30 cellular contexts compared by ENCODE assay signal in the genomic region with DNA sequence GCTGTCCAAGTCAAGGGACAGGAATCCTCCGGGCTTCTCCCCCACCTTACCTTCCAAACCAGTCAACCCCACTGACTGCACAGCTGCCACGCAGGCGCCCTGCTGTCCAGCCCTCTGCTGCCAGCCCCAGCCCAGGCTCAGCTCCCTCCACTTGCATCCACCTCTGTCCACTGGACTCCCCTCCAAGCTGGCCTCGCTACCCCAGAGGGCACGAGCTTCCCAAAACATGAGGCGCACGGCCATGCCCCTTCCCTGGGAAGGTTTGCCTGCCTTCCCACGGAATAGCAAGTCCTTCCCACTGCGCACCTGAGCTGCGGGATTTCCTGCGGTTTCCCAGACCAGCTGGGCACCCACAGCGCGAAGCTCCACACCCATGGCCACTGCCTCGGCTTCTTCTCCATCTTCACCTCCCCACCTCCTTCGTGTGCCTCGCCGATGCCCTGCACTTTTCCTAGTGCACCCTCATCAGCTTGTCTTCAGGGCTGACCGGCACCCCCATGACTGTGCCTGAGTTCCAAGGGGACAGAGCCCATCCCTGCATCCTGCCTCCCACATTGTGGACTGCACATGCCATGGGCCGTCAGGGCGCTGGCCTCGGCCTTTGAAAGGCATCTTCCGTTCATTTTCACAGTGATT. TPM values are rescaled to one million over a fixed set of nuclear protein-coding genes. Genes with fewer than 3 reads are reported as not detected.
DNase-seq lines count a peak whose midpoint lies in the region; ATAC-seq, FAIRE-seq and TF ChIP-seq lines count a peak whose summit lies in the region.
"Had no signal": no experiment of that assay in that cellular context is flagged by ENCODE, and none has a peak within 500 bp of the region (broad histone marks: within the 10 kb centered on the region; RNA-seq: fewer than 3 reads in every experiment).

No MANE protein-coding gene starts in this region.

- in situ Hi-C loops in HepG2 (cut with HindIII; ENCODE audit: extremely low pct_ligation_motif_present, low pct_unique_long_range_greater_than_20kb), result no loop called here

- H3K36me3 ChIP-seq in DND-41 (ENCODE audit: insufficient read depth, low read length) (no peaks in the 10 kb centered on the region), Loucy (ENCODE audit: insufficient read depth, low read length) (no peaks in the 10 kb centered on the region), HepG2 (replicated peaks in 1 of 2; ENCODE audit: control insufficient read depth in 1 of 2, insufficient read depth in 2 of 2, low read length in 2 of 2) (no peaks in the 10 kb centered on the region), MG63 (no peaks in the 10 kb centered on the region)
- H3K36me3 ChIP-seq: breast epithelium, gastrocnemius medialis, prostate gland, sigmoid colon, tibial artery had no signal

- H3K4me3 ChIP-seq in DND-41 (ENCODE audit: low read depth in 1 of 2, low read length in 2 of 2) (no peak overlapping the region), Loucy (ENCODE audit: low read length, poor library complexity, severe bottlenecking) (peak overlapping the region; percentile 56), HepG2 (replicated peaks in 1 of 3; ENCODE audit: insufficient read depth in 1 of 3, low read depth in 2 of 3, low read length in 3 of 3) (no peak overlapping the region), MG63 (no peak overlapping the region)
- H3K4me3 ChIP-seq: breast epithelium, gastrocnemius medialis, prostate gland, sigmoid colon, tibial artery had no signal

- no peak for TF ChIP-seq EP300 in HepG2 (IDR thresholded peaks at IDR 0.05; ENCODE audit: low read depth in 2 of 2, low read length in 2 of 2)
- TF ChIP-seq EP300 in HepG2 (CRISPR knock-in tag; IDR thresholded peaks at IDR 0.05; ENCODE audit: borderline replicate concordance), result no peak

- H3K27ac ChIP-seq in DND-41 (ENCODE audit: low read length) (peak overlapping the region; percentile 94; the same call in 1 of the 2 replicates), HepG2 (ENCODE audit: extremely low read length, insufficient read depth, low read length) (no peak overlapping the region)
- H3K27ac ChIP-seq: breast epithelium, C4-2B, gastrocnemius medialis, prostate gland, sigmoid colon, tibial artery had no signal

- no peaks in the 10 kb centered on the region for H3K27me3 ChIP-seq in DND-41 (ENCODE audit: insufficient read depth, low read length, poor library complexity)
- no peaks in the 10 kb centered on the region for H3K27me3 ChIP-seq in Loucy (ENCODE audit: insufficient read depth, low read length, poor library complexity, severe bottlenecking)
- peaks cover 0 to 72% of the 10 kb centered on the region in 2 experiments; a peak in 4 of 5 replicates for H3K27me3 ChIP-seq in HepG2 (ENCODE audit: control insufficient read depth in 1 of 2, insufficient read depth in 2 of 2, low read length in 2 of 2)
- peaks cover 19% of the 10 kb centered on the region for H3K27me3 ChIP-seq in MG63

- H3K9me2 ChIP-seq in Loucy (replicated peaks; ENCODE audit: low read depth, low read length), result no peaks in the 10 kb centered on the region

- POLR2A ChIA-PET in HepG2 (lab: Yijun Ruan, JAX), result no interaction called here

- TF ChIP-seq POLR2A in HepG2 (IDR thresholded peaks at IDR 0.05; ENCODE audit: insufficient read depth in 1 of 2, low read depth in 2 of 2, low read length in 2 of 2), result no peak

- H3K4me2 ChIP-seq in DND-41 (ENCODE audit: insufficient read depth, low read length), result no peak overlapping the region
- peak overlapping the region; percentile 78 for H3K4me2 ChIP-seq in Loucy (ENCODE audit: low read depth, low read length, poor library complexity, severe bottlenecking)
- H3K4me2 ChIP-seq in HepG2 (ENCODE audit: low read depth, low read length), result no peak overlapping the region

- intact Hi-C loops in HepG2 (cut with micrococcal nuclease; ENCODE audit: unreplicated experiment), result no loop called here
- intact Hi-C loops in sciatic nerve (cut with DNase I), result no loop called here

- no TSS peak for BruUV-seq in HepG2 (replicated peaks; lab: Mats Ljungman, UMichigan)

- H4K20me1 ChIP-seq in DND-41 (ENCODE audit: insufficient read depth, low read length) (no peaks in the 10 kb centered on the region), Loucy (ENCODE audit: insufficient read depth, low read length, poor library complexity, severe bottlenecking) (no peaks in the 10 kb centered on the region), HepG2 (ENCODE audit: insufficient read depth, low read length) (no peaks in the 10 kb centered on the region)

- TF ChIP-seq RAD21 in HepG2 (CRISPR knock-in tag; IDR thresholded peaks at IDR 0.05), result no peak

- peaks cover 19% of the 10 kb centered on the region for H3K9me3 ChIP-seq in DND-41 (ENCODE audit: insufficient read depth, low read length, severe bottlenecking)
- H3K9me3 ChIP-seq in Loucy (ENCODE audit: insufficient read depth, low read depth, low read length), result peaks cover 6% of the 10 kb centered on the region; the same call in 1 of the 2 replicates
- peaks cover 13% of the 10 kb centered on the region for H3K9me3 ChIP-seq in HepG2 (ENCODE audit: low read length)
- peaks cover 19% of the 10 kb centered on the region for H3K9me3 ChIP-seq in MG63
- H3K9me3 ChIP-seq: prostate gland had no signal

- TF ChIP-seq CTCF in DND-41 (IDR thresholded peaks at IDR 0.05; ENCODE audit: borderline replicate concordance, extremely low read depth, low read length, poor library complexity, severe bottlenecking) (no peak), Loucy (conservative IDR thresholded peaks at IDR 0.05; ENCODE audit: low read length) (no peak), HepG2 (CRISPR knock-in tag; IDR thresholded peaks at IDR 0.05) (no peak)

- no peaks in the 10 kb centered on the region for H3F3A ChIP-seq in Loucy (ENCODE audit: low read depth)

- DNase-seq in DND-41 (no peak), HepG2 (ENCODE audit: low spot score) (no peak), sciatic nerve (ENCODE audit: low spot score) (peak; percentile 51), MG63 (no peak), NCI-H446 treated with DMSO at 0.1 percent for 48 hours (lab: John Stamatoyannopoulos, UW) (no peak)
- DNase-seq: activated CD4-positive, CD25-positive, alpha-beta regulatory T cell; activated naive CD4-positive, alpha-beta T cell; activated T-cell treated with anti-CD3 and anti-CD28 coated beads, Interleukin-2, amount 50 U/mL, for 24 hours; COR-L47; gastrocnemius medialis; hippocampal formation; Kasumi-1; NCI-H1048; NCI-H1694; NK-92 treated with Interleukin-12 subunit alpha and Interleukin-12 subunit beta, amount 100 ng/mL, for 24 hours; sigmoid colon; stimulated activated CD4-positive, alpha-beta T cell treated with anti-CD3 and anti-CD28 coated beads, Interleukin-4, amount 100 ng/mL, for 24 hours had no signal

- 32% methylated on average over 18 of the region's 22 CpGs for WGBS in HepG2 (ENCODE audit: low lambda C conversion rate)

- H2AFZ ChIP-seq in DND-41 (ENCODE audit: low read depth, low read length) (no peak overlapping the region), Loucy (ENCODE audit: low read length) (no peak overlapping the region), HepG2 (ENCODE audit: low read length) (no peak overlapping the region)

- H3K4me1 ChIP-seq in DND-41 (ENCODE audit: insufficient read depth, low read length) (peaks cover 52% of the 10 kb centered on the region), Loucy (ENCODE audit: insufficient read depth, low read length, poor library complexity, severe bottlenecking) (peaks cover 52% of the 10 kb centered on the region), HepG2 (ENCODE audit: insufficient read depth, low read length) (no peaks in the 10 kb centered on the region)
- H3K4me1 ChIP-seq: gastrocnemius medialis, prostate gland, sigmoid colon, tibial artery had no signal

- no peaks in the 10 kb centered on the region; the same call in 1 of the 2 replicates for H3K79me2 ChIP-seq in DND-41 (ENCODE audit: insufficient read depth, low read length)
- H3K79me2 ChIP-seq in Loucy (ENCODE audit: insufficient read depth, low read length), result no peaks in the 10 kb centered on the region
- H3K79me2 ChIP-seq in HepG2 (ENCODE audit: insufficient read depth, low read length), result no peaks in the 10 kb centered on the region

- CTCF ChIA-PET in HepG2 (lab: Yijun Ruan, JAX; ENCODE audit: low intra/inter-chr PET ratio, low total read pairs), result no interaction called here

- no peak for FAIRE-seq in HepG2 (lab: Jason Lieb, UNC)
- FAIRE-seq: GM12892, TTC549 had no signal

- ATAC-seq in DND-41 (ENCODE audit: insufficient read depth, low read depth) (no peak), HepG2 (peak; percentile 21; the same call in 2 of the 3 replicates), sciatic nerve (no peak), GM21447 (IDR thresholded peaks at IDR 0.05; ENCODE audit: unreplicated experiment) (no peak)
- ATAC-seq: gastrocnemius medialis, HCT116, Right ventricle myocardium inferior, SK-N-SH treated with all-trans-retinoic acid at 6 μM for 48 hours had no signal

- no peak overlapping the region for H3K9ac ChIP-seq in DND-41 (ENCODE audit: low read depth, low read length)
- peak overlapping the region; percentile 38 for H3K9ac ChIP-seq in Loucy (ENCODE audit: low read depth, low read length, poor library complexity, severe bottlenecking)
- no peak overlapping the region for H3K9ac ChIP-seq in HepG2 (ENCODE audit: insufficient read depth, low read depth, low read length)

RNA-seq across cellular contexts. Expression of a gene that starts 16.6 kb away (rescaled TPM):
- total RNA-seq in HepG2 (2016; rRNA removed; fragmentation: Illumina TruSeq; extraction: Trizol) (0.09 TPM in 1 of 2 replicates, not detected in the other), sciatic nerve (3.4 TPM)
- total RNA-seq in HepG2 (2016; cell fraction: cytosol; rRNA removed; fragmentation: Illumina TruSeq; extraction: Trizol; ENCODE audit: low read depth), result not detected in 2 replicates
- total RNA-seq in HepG2 (2016; cell fraction: insoluble cytoplasmic fraction; rRNA removed; fragmentation: Illumina TruSeq; extraction: Trizol), result not detected in 2 replicates
- not detected in 2 replicates for total RNA-seq in HepG2 (2016; cell fraction: membrane; rRNA removed; fragmentation: Illumina TruSeq; extraction: Trizol)
- total RNA-seq in HepG2 (2016; cell fraction: nucleus; rRNA removed; fragmentation: Illumina TruSeq; extraction: Trizol), result not detected in 2 replicates
- polyA plus RNA-seq in HepG2 (2011; rRNA removed), result 0.13 and 0.22 TPM in 2 replicates
- 0.08 and 0.11 TPM in 2 replicates for polyA plus RNA-seq in HepG2 (2011; cell fraction: cytosol; rRNA removed)
- polyA plus RNA-seq in HepG2 (2011; cell fraction: nucleus; rRNA removed), result 1.8 and 2.5 TPM in 2 replicates
- polyA plus RNA-seq in HepG2 (2012), result 0.47 and 1.3 TPM in 2 replicates
- not detected in 2 replicates for polyA plus RNA-seq in HepG2 (2016; cell fraction: cytosol; fragmentation: Illumina TruSeq; extraction: Trizol; ENCODE audit: low read depth)
- not detected in 2 replicates for polyA plus RNA-seq in HepG2 (2016; cell fraction: insoluble cytoplasmic fraction; fragmentation: Illumina TruSeq; extraction: Trizol; ENCODE audit: low read depth)
- polyA plus RNA-seq in HepG2 (2016; cell fraction: membrane; fragmentation: Illumina TruSeq; extraction: Trizol; ENCODE audit: low read depth), result not detected in 2 replicates
- polyA plus RNA-seq in HepG2 (2016; cell fraction: nucleus; fragmentation: Illumina TruSeq; extraction: Trizol; ENCODE audit: insufficient read depth, low read depth), result not detected in 2 replicates
- 0.28 and 0.44 TPM in 2 replicates for polyA minus RNA-seq in HepG2 (2011; rRNA and poly(A)+ RNA removed; ENCODE audit: low replicate concordance)
- not detected in 2 replicates for polyA minus RNA-seq in HepG2 (2011; cell fraction: cytosol; rRNA and poly(A)+ RNA removed)
- 1.0 and 1.6 TPM in 2 replicates for polyA minus RNA-seq in HepG2 (2011; cell fraction: nucleus; rRNA and poly(A)+ RNA removed)
- 0.03 and 1.8 TPM in 2 replicates for total RNA-seq in MG63 (2014; rRNA removed; shearing (Covaris generic); ENCODE audit: low replicate concordance)
- total RNA-seq: G401 had no signal

RNA-seq across cellular contexts. Expression of a gene that starts 29.9 kb away (rescaled TPM):
- 41.6 and 143 TPM in 2 replicates for total RNA-seq in HepG2 (2016; rRNA removed; fragmentation: Illumina TruSeq; extraction: Trizol)
- total RNA-seq in HepG2 (2016; cell fraction: cytosol; rRNA removed; fragmentation: Illumina TruSeq; extraction: Trizol; ENCODE audit: low read depth), result 27.5 and 30.2 TPM in 2 replicates
- 34.4 and 150 TPM in 2 replicates for total RNA-seq in HepG2 (2016; cell fraction: insoluble cytoplasmic fraction; rRNA removed; fragmentation: Illumina TruSeq; extraction: Trizol)
- total RNA-seq in HepG2 (2016; cell fraction: membrane; rRNA removed; fragmentation: Illumina TruSeq; extraction: Trizol), result 48.5 and 49.5 TPM in 2 replicates
- 148 and 175 TPM in 2 replicates for total RNA-seq in HepG2 (2016; cell fraction: nucleus; rRNA removed; fragmentation: Illumina TruSeq; extraction: Trizol)
- 230 and 408 TPM in 2 replicates for polyA plus RNA-seq in HepG2 (2011; rRNA removed)
- polyA plus RNA-seq in HepG2 (2011; cell fraction: cytosol; rRNA removed), result 243 and 281 TPM in 2 replicates
- 384 and 418 TPM in 2 replicates for polyA plus RNA-seq in HepG2 (2011; cell fraction: nucleus; rRNA removed)
- 353 and 402 TPM in 2 replicates for polyA plus RNA-seq in HepG2 (2012)
- 52.6 and 53.6 TPM in 2 replicates for polyA plus RNA-seq in HepG2 (2016; cell fraction: cytosol; fragmentation: Illumina TruSeq; extraction: Trizol; ENCODE audit: low read depth)
- polyA plus RNA-seq in HepG2 (2016; cell fraction: insoluble cytoplasmic fraction; fragmentation: Illumina TruSeq; extraction: Trizol; ENCODE audit: low read depth), result 67.0 and 91.4 TPM in 2 replicates
- polyA plus RNA-seq in HepG2 (2016; cell fraction: membrane; fragmentation: Illumina TruSeq; extraction: Trizol; ENCODE audit: low read depth), result 63.0 and 71.7 TPM in 2 replicates
- polyA plus RNA-seq in HepG2 (2016; cell fraction: nucleus; fragmentation: Illumina TruSeq; extraction: Trizol; ENCODE audit: insufficient read depth, low read depth), result 389 and 405 TPM in 2 replicates
- polyA minus RNA-seq in HepG2 (2011; rRNA and poly(A)+ RNA removed; ENCODE audit: low replicate concordance), result 165 and 658 TPM in 2 replicates
- 233 and 311 TPM in 2 replicates for polyA minus RNA-seq in HepG2 (2011; cell fraction: cytosol; rRNA and poly(A)+ RNA removed)
- polyA minus RNA-seq in HepG2 (2011; cell fraction: nucleus; rRNA and poly(A)+ RNA removed), result 60.6 and 93.4 TPM in 2 replicates
- 554 TPM for total RNA-seq in sciatic nerve
- total RNA-seq in MG63 (2014; rRNA removed; shearing (Covaris generic); ENCODE audit: low replicate concordance), result 201 and 234 TPM in 2 replicates

RNA-seq across cellular contexts. Expression of a gene that starts 36.8 kb away (rescaled TPM):
- total RNA-seq in HepG2 (2016; rRNA removed; fragmentation: Illumina TruSeq; extraction: Trizol), result not detected in 2 replicates
- total RNA-seq in HepG2 (2016; cell fraction: cytosol; rRNA removed; fragmentation: Illumina TruSeq; extraction: Trizol; ENCODE audit: low read depth), result not detected in 2 replicates
- not detected in 2 replicates for total RNA-seq in HepG2 (2016; cell fraction: insoluble cytoplasmic fraction; rRNA removed; fragmentation: Illumina TruSeq; extraction: Trizol)
- total RNA-seq in HepG2 (2016; cell fraction: membrane; rRNA removed; fragmentation: Illumina TruSeq; extraction: Trizol), result not detected in 2 replicates
- not detected in 2 replicates for total RNA-seq in HepG2 (2016; cell fraction: nucleus; rRNA removed; fragmentation: Illumina TruSeq; extraction: Trizol)
- not detected in 2 replicates for polyA plus RNA-seq in HepG2 (2011; rRNA removed)
- 0.15 TPM in 1 of 2 replicates, not detected in the other for polyA plus RNA-seq in HepG2 (2011; cell fraction: cytosol; rRNA removed)
- 0.35 and 0.43 TPM in 2 replicates for polyA plus RNA-seq in HepG2 (2011; cell fraction: nucleus; rRNA removed)
- polyA plus RNA-seq in HepG2 (2012), result not detected in 2 replicates
- polyA plus RNA-seq in HepG2 (2016; cell fraction: cytosol; fragmentation: Illumina TruSeq; extraction: Trizol; ENCODE audit: low read depth), result not detected in 2 replicates
- polyA plus RNA-seq in HepG2 (2016; cell fraction: insoluble cytoplasmic fraction; fragmentation: Illumina TruSeq; extraction: Trizol; ENCODE audit: low read depth), result not detected in 2 replicates
- not detected in 2 replicates for polyA plus RNA-seq in HepG2 (2016; cell fraction: membrane; fragmentation: Illumina TruSeq; extraction: Trizol; ENCODE audit: low read depth)
- not detected in 2 replicates for polyA plus RNA-seq in HepG2 (2016; cell fraction: nucleus; fragmentation: Illumina TruSeq; extraction: Trizol; ENCODE audit: insufficient read depth, low read depth)
- not detected in 2 replicates for polyA minus RNA-seq in HepG2 (2011; rRNA and poly(A)+ RNA removed; ENCODE audit: low replicate concordance)
- not detected in 2 replicates for polyA minus RNA-seq in HepG2 (2011; cell fraction: cytosol; rRNA and poly(A)+ RNA removed)
- polyA minus RNA-seq in HepG2 (2011; cell fraction: nucleus; rRNA and poly(A)+ RNA removed), result not detected in 2 replicates
- not detected for total RNA-seq in sciatic nerve
- total RNA-seq in MG63 (2014; rRNA removed; shearing (Covaris generic); ENCODE audit: low replicate concordance), result not detected in 2 replicates
- total RNA-seq: breast epithelium, G401, gastrocnemius medialis, NCI-H460, prostate gland, Right ventricle myocardium inferior, sigmoid colon had no signal
- polyA plus RNA-seq: sigmoid colon had no signal
